ENCODE assay signal across 22 cellular contexts in genomic region chr11:111469200-111469599, GRCh38. TPM values are rescaled to one million over a fixed set of nuclear protein-coding genes. Genes with fewer than 3 reads are reported as not detected.
A peak's percentile ranks its signal among the peaks of the same experiment; 100 is the strongest.
DNase-seq lines count a peak whose midpoint lies in the region; ATAC-seq and TF ChIP-seq lines count a peak whose summit lies in the region.
"Had no signal": no experiment of that assay in that cellular context is flagged by ENCODE, and none has a peak within 500 bp of the region (broad histone marks: within the 10 kb centered on the region; RNA-seq: fewer than 3 reads in every experiment).

No MANE protein-coding gene starts in this region.

- H2AFZ ChIP-seq in IMR-90 (replicated peaks; ENCODE audit: low read length, poor library complexity) = peak overlapping the region; percentile 10

- H3K4me1 ChIP-seq in IMR-90 (ENCODE audit: control insufficient read depth, insufficient read depth, low read length) = peaks cover 5% of the 10 kb centered on the region
- H3K4me1 ChIP-seq: esophagus squamous epithelium had no signal

- H3K27ac ChIP-seq in IMR-90 (ENCODE audit: insufficient read depth, low read length) (no peak overlapping the region), RWPE1 (no peak overlapping the region)
- H3K27ac ChIP-seq: esophagus squamous epithelium, SK-N-MC, VCaP had no signal

- H3K27me3 ChIP-seq in IMR-90 (ENCODE audit: control insufficient read depth, insufficient read depth, low read length) (no peaks in the 10 kb centered on the region; the same call in 1 of the 2 replicates), MG63 (no peaks in the 10 kb centered on the region)

- dilution Hi-C loops in IMR-90 (cut with HindIII; ENCODE audit: low sequenced_read_pairs, unreplicated experiment) = no loop called here

- H3K18ac ChIP-seq in IMR-90 (ENCODE audit: low read depth, low read length) = no peak overlapping the region

- H3K14ac ChIP-seq in IMR-90 (replicated peaks; ENCODE audit: low read depth, low read length) = no peak overlapping the region; the same call in 1 of the 2 replicates

- peaks cover 1% of the 10 kb centered on the region for H3K9me3 Mint-ChIP-seq in activated CD8-positive, alpha-beta T cell treated with anti-CD3 and anti-CD28 coated beads for 36 hours
- H3K9me3 Mint-ChIP-seq: stimulated activated effector memory CD8-positive, alpha-beta T cell treated with anti-CD3 and anti-CD28 coated beads, Interleukin-12 subunit alpha, Interleukin-12 subunit beta, amount 100 ng/mL, for 72 hours had no signal

- no peak overlapping the region for H2BK5ac ChIP-seq in IMR-90 (ENCODE audit: low read depth, low read length, poor library complexity, severe bottlenecking)

- no peak overlapping the region for H4K91ac ChIP-seq in IMR-90 (ENCODE audit: insufficient read depth, low read depth, low read length)

- H4K5ac ChIP-seq in IMR-90 (ENCODE audit: low read depth, low read length) = no peak overlapping the region

- H3K23ac ChIP-seq in IMR-90 (ENCODE audit: low read depth, low read length) = no peak overlapping the region

- H2BK120ac ChIP-seq in IMR-90 (ENCODE audit: low read depth, low read length) = no peak overlapping the region; the same call in 1 of the 2 replicates

- H4K8ac ChIP-seq in IMR-90 (ENCODE audit: low read depth in 2 of 2, low read length in 2 of 2) = no peak overlapping the region; a peak in 1 of 4 replicates

- no peaks in the 10 kb centered on the region for H3K36me3 ChIP-seq in IMR-90 (ENCODE audit: control insufficient read depth, insufficient read depth, low read length)
- no peaks in the 10 kb centered on the region for H3K36me3 ChIP-seq in MG63
- H3K36me3 ChIP-seq: esophagus squamous epithelium had no signal

- WGBS in IMR-90 (ENCODE audit: extremely low coverage in 2 of 2, insufficient read length in 1 of 2), 2 experiments = 29% methylated on average over 1 of the region's 4 CpGs; no CpG with 5 or more reads in 1 of the 2 experiments

- H2BK15ac ChIP-seq in IMR-90 (ENCODE audit: low read depth, low read length) = no peak overlapping the region

- H2AK5ac ChIP-seq in IMR-90 (ENCODE audit: low read depth, low read length) = no peak overlapping the region; the same call in 1 of the 2 replicates

- H2BK20ac ChIP-seq in IMR-90 (ENCODE audit: low read depth, low read length) = no peak overlapping the region

- H3K27ac Mint-ChIP-seq in activated CD8-positive, alpha-beta T cell treated with anti-CD3 and anti-CD28 coated beads for 36 hours = peak overlapping the region; percentile 50
- H3K27ac Mint-ChIP-seq: activated T-helper 2 cell treated with anti-CD3 and anti-CD28 coated beads, Interferon-gamma antibody, Interleukin-2, Interleukin-4, amounts not matched to agents 10 μg/mL and 5 μg/mL and 100 μg/mL, durations not matched to agents 14 hours and 24 hours and 36 hours; stimulated activated effector memory CD8-positive, alpha-beta T cell treated with anti-CD3 and anti-CD28 coated beads, Interleukin-12 subunit alpha, Interleukin-12 subunit beta, amount 100 ng/mL, for 72 hours had no signal

- no peak for TF ChIP-seq POLR2A in IMR-90 (IDR thresholded peaks at IDR 0.05; ENCODE audit: low read depth, low read length)

- TF ChIP-seq CTCF in AG04449 (IDR thresholded peaks at IDR 0.05; ENCODE audit: insufficient read depth, low read length, missing control alignments) (no peak), IMR-90 (conservative IDR thresholded peaks at IDR 0.05; ENCODE audit: low read depth, low read length) (no peak), fibroblast of mammary gland (conservative IDR thresholded peaks at IDR 0.05; ENCODE audit: control insufficient read depth, insufficient read depth, low read depth, low read length) (no peak), RWPE1 (conservative IDR thresholded peaks at IDR 0.05; ENCODE audit: low read depth) (no peak)
- TF ChIP-seq CTCF in activated CD8-positive, alpha-beta T cell treated with anti-CD3 and anti-CD28 coated beads for 36 hours (IDR thresholded peaks at IDR 0.05) = no peak

- H3K27me3 Mint-ChIP-seq in activated CD8-positive, alpha-beta T cell treated with anti-CD3 and anti-CD28 coated beads for 36 hours = peaks cover 1% of the 10 kb centered on the region

- no peak for TF ChIP-seq RAD21 in IMR-90 (IDR thresholded peaks at IDR 0.05; ENCODE audit: low read length)

- H3K36me3 Mint-ChIP-seq in activated CD8-positive, alpha-beta T cell treated with anti-CD3 and anti-CD28 coated beads for 36 hours (ENCODE audit: low read depth) = no peaks in the 10 kb centered on the region
- H3K36me3 Mint-ChIP-seq: stimulated activated effector memory CD8-positive, alpha-beta T cell treated with anti-CD3 and anti-CD28 coated beads, Interleukin-12 subunit alpha, Interleukin-12 subunit beta, amount 100 ng/mL, for 72 hours had no signal

- no peak overlapping the region for H3K4me3 ChIP-seq in AG04449 (ENCODE audit: low read depth, low read length)
- H3K4me3 ChIP-seq in IMR-90 (ENCODE audit: insufficient read depth, low read depth, low read length) = no peak overlapping the region
- no peak overlapping the region for H3K4me3 ChIP-seq in fibroblast of mammary gland (ENCODE audit: control insufficient read depth, low read depth, low read length)
- no peak overlapping the region for H3K4me3 ChIP-seq in MG63
- H3K4me3 ChIP-seq: esophagus squamous epithelium, SK-N-MC had no signal

- H3K4ac ChIP-seq in IMR-90 (ENCODE audit: low read depth, low read length) = no peak overlapping the region

- no peak overlapping the region for H2AK9ac ChIP-seq in IMR-90 (replicated peaks; ENCODE audit: low read depth, low read length, poor library complexity)

- peaks cover 10% of the 10 kb centered on the region for H3K4me1 Mint-ChIP-seq in activated CD8-positive, alpha-beta T cell treated with anti-CD3 and anti-CD28 coated beads for 36 hours (ENCODE audit: low read depth)
- H3K4me1 Mint-ChIP-seq: stimulated activated effector memory CD8-positive, alpha-beta T cell treated with anti-CD3 and anti-CD28 coated beads, Interleukin-12 subunit alpha, Interleukin-12 subunit beta, amount 100 ng/mL, for 72 hours had no signal

- POLR2A ChIA-PET in AG04449 (lab: Yijun Ruan, JAX) = no interaction called here
- POLR2A ChIA-PET in IMR-90 (lab: Charles Lee; ENCODE audit: unreplicated experiment) = no interaction called here
- POLR2A ChIA-PET in activated CD8-positive, alpha-beta T cell treated with anti-CD3 and anti-CD28 coated beads for 36 hours (lab: Charles Lee) = no interaction called here
- POLR2A ChIA-PET in RWPE1 (lab: Yijun Ruan, JAX; ENCODE audit: low non-redundant PET) = no interaction called here

- ATAC-seq in IMR-90 (ENCODE audit: low read depth) = peak; percentile 49
- no peak for ATAC-seq in activated CD8-positive, alpha-beta T cell treated with anti-CD3 and anti-CD28 coated beads for 36 hours
- ATAC-seq: left colon had no signal

- no peak overlapping the region for H3K9ac ChIP-seq in IMR-90 (ENCODE audit: low read depth, low read length)

- in situ Hi-C loops in IMR-90 (cut with MboI; ENCODE audit: low sequenced_read_pairs) = no loop called here

- no peak overlapping the region for H3K4me3 Mint-ChIP-seq in activated CD8-positive, alpha-beta T cell treated with anti-CD3 and anti-CD28 coated beads for 36 hours
- H3K4me3 Mint-ChIP-seq: stimulated activated effector memory CD8-positive, alpha-beta T cell treated with anti-CD3 and anti-CD28 coated beads, Interleukin-12 subunit alpha, Interleukin-12 subunit beta, amount 100 ng/mL, for 72 hours had no signal

- CTCF ChIA-PET in AG04449 (lab: Yijun Ruan, JAX) = interaction anchor here (1.2 to 1.8 kb wide), 3 partner anchors 10 to 13 kb away, joined by 3 to 4 read pairs (median 3); no protein-coding TSS in a partner anchor
- CTCF ChIA-PET in IMR-90 (lab: Yijun Ruan, JAX) = no interaction called here
- CTCF ChIA-PET in activated CD8-positive, alpha-beta T cell treated with anti-CD3 and anti-CD28 coated beads for 36 hours (lab: Charles Lee) = interaction anchor here (1.0 to 1.6 kb wide), 2 partner anchors 10 to 14 kb away, joined by 3 to 4 read pairs; no protein-coding TSS in a partner anchor
- CTCF ChIA-PET in RWPE1 (lab: Yijun Ruan, JAX) = no interaction called here

- H3K56ac ChIP-seq in IMR-90 (ENCODE audit: extremely low read depth, insufficient read depth, low read length) = no peak overlapping the region

- peak; percentile 17 for DNase-seq in AG04449 (ENCODE audit: low read depth, low spot score)
- DNase-seq in IMR-90 = peak; percentile 45
- DNase-seq in activated CD8-positive, alpha-beta T cell treated with anti-CD3 and anti-CD28 coated beads for 36 hours = no peak
- peak; percentile 49 for DNase-seq in fibroblast of mammary gland (ENCODE audit: low read depth)
- DNase-seq in stimulated activated CD4-positive, alpha-beta T cell treated with anti-CD3 and anti-CD28 coated beads, Interleukin-4, amount 100 ng/mL, for 24 hours = no peak
- no peak for DNase-seq in NCI-H187 (lab: John Stamatoyannopoulos, UW)
- no peak for DNase-seq in RWPE1 (ENCODE audit: low spot score)
- DNase-seq in MG63 = no peak
- DNase-seq: anterior cingulate cortex, esophagus squamous epithelium, left colon, NCI-H187 treated with DMSO at 0.1 percent for 48 hours had no signal

- peaks cover 3% of the 10 kb centered on the region; the same call in 1 of the 2 replicates for H3K9me1 ChIP-seq in IMR-90 (ENCODE audit: insufficient read depth, low read length)

- no peak overlapping the region for H3K4me2 ChIP-seq in IMR-90 (ENCODE audit: low read depth, low read length)

- H3K9me3 ChIP-seq in IMR-90 (ENCODE audit: control insufficient read depth, insufficient read depth, low read length) = no peaks in the 10 kb centered on the region
- H3K9me3 ChIP-seq in MG63 = peaks cover 6% of the 10 kb centered on the region; the same call in 1 of the 2 replicates
- H3K9me3 ChIP-seq: esophagus squamous epithelium had no signal

- no peaks in the 10 kb centered on the region for H4K20me1 ChIP-seq in IMR-90 (ENCODE audit: insufficient read depth, low read length)

- intact Hi-C loops in IMR-90 (cut with micrococcal nuclease) = no loop called here
- intact Hi-C loops in activated CD8-positive, alpha-beta T cell treated with anti-CD3 and anti-CD28 coated beads for 36 hours (cut with micrococcal nuclease) = no loop called here

- no peaks in the 10 kb centered on the region for H3K79me1 ChIP-seq in IMR-90 (ENCODE audit: low read depth in 1 of 2, low read length in 2 of 2)

- BruUV-seq in IMR-90 (replicated peaks; lab: Mats Ljungman, UMichigan) = no TSS peak

RNA-seq across cellular contexts. Expression of gene BTG4, which starts 43.0 kb away (rescaled TPM):
- not detected in 2 replicates for total RNA-seq in IMR-90 (2012; rRNA removed)
- not detected in 2 replicates for polyA plus RNA-seq in IMR-90 (2012; rRNA removed)
- polyA plus RNA-seq in IMR-90 (2012; cell fraction: cytosol; rRNA removed) = not detected in 2 replicates
- not detected in 2 replicates for polyA plus RNA-seq in IMR-90 (2012; cell fraction: nucleus; rRNA removed; ENCODE audit: low replicate concordance)
- under 1 TPM; 0.36 to 0.98 TPM for total RNA-seq in activated CD8-positive, alpha-beta T cell treated with anti-CD3 and anti-CD28 coated beads for 36 hours
- not detected in 2 replicates for total RNA-seq in MG63 (2014; rRNA removed; shearing (Covaris generic); ENCODE audit: low replicate concordance)
- total RNA-seq: activated T-helper 2 cell treated with anti-CD3 and anti-CD28 coated beads, Interferon-gamma antibody, Interleukin-2, Interleukin-4, amounts not matched to agents 10 μg/mL and 5 μg/mL and 100 μg/mL, durations not matched to agents 14 hours and 24 hours and 36 hours; esophagus squamous epithelium; left colon; mononuclear cell; OCI-LY7; omental fat pad; ureter had no signal
- polyA plus RNA-seq: AG04450 had no signal

RNA-seq across cellular contexts. Expression of gene HOATZ, which starts 45.4 kb away (rescaled TPM):
- total RNA-seq in IMR-90 (2012; rRNA removed) = not detected in 2 replicates
- polyA plus RNA-seq in IMR-90 (2012; rRNA removed) = not detected in 2 replicates
- not detected in 2 replicates for polyA plus RNA-seq in IMR-90 (2012; cell fraction: cytosol; rRNA removed)
- not detected in 2 replicates for polyA plus RNA-seq in IMR-90 (2012; cell fraction: nucleus; rRNA removed; ENCODE audit: low replicate concordance)
- total RNA-seq in activated CD8-positive, alpha-beta T cell treated with anti-CD3 and anti-CD28 coated beads for 36 hours = not detected
- not detected in 2 replicates for total RNA-seq in MG63 (2014; rRNA removed; shearing (Covaris generic); ENCODE audit: low replicate concordance)
- total RNA-seq: activated T-helper 2 cell treated with anti-CD3 and anti-CD28 coated beads, Interferon-gamma antibody, Interleukin-2, Interleukin-4, amounts not matched to agents 10 μg/mL and 5 μg/mL and 100 μg/mL, durations not matched to agents 14 hours and 24 hours and 36 hours; esophagus squamous epithelium; left colon; mononuclear cell; NCI-H460; OCI-LY7; omental fat pad; ureter had no signal

Comparison
In these comparisons a context has a peak if more than half of its experiments do, and no peak if none do; other contexts are left out.
1. DNase-seq: peak in AG04449 (single experiment), IMR-90 (single experiment) and fibroblast of mammary gland (single experiment); none in activated CD8-positive, alpha-beta T cell treated with anti-CD3 and anti-CD28 coated beads for 36 hours (single experiment), stimulated activated CD4-positive, alpha-beta T cell treated with anti-CD3 and anti-CD28 coated beads, Interleukin-4, amount 100 ng/mL, for 24 hours (single experiment), NCI-H187 (0 of 2), RWPE1 (single experiment) and MG63 (single experiment).
2. CTCF ChIA-PET loops: an anchor here in AG04449 (1.2 to 1.8 kb wide) and activated CD8-positive, alpha-beta T cell treated with anti-CD3 and anti-CD28 coated beads for 36 hours (1.0 to 1.6 kb wide); none called in IMR-90 and RWPE1.